Comparison of ENCODE assay signal across 8 cellular contexts in genomic region chr15:64356443-64357040, GRCh38. TPM values are rescaled to one million over a fixed set of nuclear protein-coding genes. Genes with fewer than 3 reads are reported as not detected.
DNase-seq lines count a peak whose midpoint lies in the region; ATAC-seq and TF ChIP-seq lines count a peak whose summit lies in the region.

No MANE protein-coding gene starts in this region.

- CTCF ChIA-PET in PC-9 (lab: Charles Lee): interaction anchor here (0.7 kb wide), 1 partner anchor 147 kb away, joined by 3 read pairs; no protein-coding TSS in a partner anchor

- BruUV-seq in PC-9 (replicated peaks; lab: Mats Ljungman, UMichigan): TSS peak; percentile 80

- H3K9me3 ChIP-seq in PC-9 (ENCODE audit: insufficient read depth, low read depth) (no peaks in the 10 kb centered on the region), muscle layer of colon (ENCODE audit: low read length) (no peaks in the 10 kb centered on the region)

- H3K4me3 ChIP-seq in PC-9 (peak overlapping the region; percentile 82), muscle layer of colon (ENCODE audit: low read depth in 1 of 2, low read length in 2 of 2) (peak overlapping the region; percentile 88)

- H3F3A ChIP-seq in PC-9 (ENCODE audit: insufficient read depth, low read depth): peaks cover 11% of the 10 kb centered on the region; the same call in 1 of the 2 replicates

- H3K36me3 ChIP-seq in PC-9 (ENCODE audit: low read depth) (no peaks in the 10 kb centered on the region), muscle layer of colon (ENCODE audit: insufficient read depth, low read length) (no peaks in the 10 kb centered on the region)

- H3K36me3 Mint-ChIP-seq in effector memory CD8-positive, alpha-beta T cell (ENCODE audit: insufficient read depth): peaks cover 17% of the 10 kb centered on the region

- H3K9ac ChIP-seq in muscle layer of colon (ENCODE audit: low read length): no peak overlapping the region

- peak; percentile 61 for TF ChIP-seq CTCF in PC-9 (conservative IDR thresholded peaks at IDR 0.05)

- no peaks in the 10 kb centered on the region for H4K20me1 ChIP-seq in PC-9 (ENCODE audit: insufficient read depth)

- H3K79me2 ChIP-seq in PC-9 (ENCODE audit: low read depth): peaks cover 32% of the 10 kb centered on the region

- H3K9me3 Mint-ChIP-seq in effector memory CD8-positive, alpha-beta T cell: no peaks in the 10 kb centered on the region

- peak overlapping the region; percentile 85 to 97 for H3K4me3 Mint-ChIP-seq in effector memory CD8-positive, alpha-beta T cell

- peak; percentile 81 for DNase-seq in GF-D8 (lab: John Stamatoyannopoulos, UW)
- DNase-seq in PC-9: peak in 1 of 2 experiments; percentile 59
- no peak for DNase-seq in effector memory CD8-positive, alpha-beta T cell
- DNase-seq in NK-92 treated with Interleukin-12 subunit alpha and Interleukin-12 subunit beta, amount 100 ng/mL, for 24 hours (lab: John Stamatoyannopoulos, UW): no peak
- no peak for DNase-seq in stimulated activated CD4-positive, alpha-beta T cell treated with anti-CD3 and anti-CD28 coated beads, Interleukin-2, amount 100 ng/mL, for 48 hours

- ATAC-seq in HG03103 (IDR thresholded peaks at IDR 0.05; ENCODE audit: low read depth, unreplicated experiment) (peak; percentile 13), GM21825 (IDR thresholded peaks at IDR 0.05; ENCODE audit: unreplicated experiment) (no peak)
- ATAC-seq in effector memory CD8-positive, alpha-beta T cell (replicated peaks): peak; percentile 11

- H3K27me3 Mint-ChIP-seq in effector memory CD8-positive, alpha-beta T cell: no peaks in the 10 kb centered on the region

- intact Hi-C loops in PC-9 (cut with micrococcal nuclease; ENCODE audit: unreplicated experiment): loop anchor here (1.0 kb wide), 3 partner anchors 31 to 193 kb away; partner anchors contain the start of genes PPIB and TRIP4

- peaks cover 6% of the 10 kb centered on the region for H3K4me1 ChIP-seq in PC-9 (replicated peaks; ENCODE audit: insufficient read depth)
- H3K4me1 ChIP-seq in muscle layer of colon (ENCODE audit: insufficient read depth, low read length): peaks cover 10% of the 10 kb centered on the region

- no peaks in the 10 kb centered on the region for H3K9me2 ChIP-seq in PC-9 (ENCODE audit: insufficient read depth)

- H3K27ac Mint-ChIP-seq in effector memory CD8-positive, alpha-beta T cell: peak overlapping the region; percentile 83 to 95

- peaks cover 16 to 17% of the 10 kb centered on the region in 2 donors for H3K4me1 Mint-ChIP-seq in effector memory CD8-positive, alpha-beta T cell (ENCODE audit: low read depth in 2 of 2)

- peak overlapping the region; percentile 93 for H2AFZ ChIP-seq in PC-9

- POLR2A ChIA-PET in PC-9 (lab: Charles Lee; ENCODE audit: unreplicated experiment): interaction anchor here (0.6 to 0.7 kb wide), 2 partner anchors 24 to 112 kb away, joined by 3 to 6 read pairs; no protein-coding TSS in a partner anchor

- H3K27ac ChIP-seq in PC-9: peak overlapping the region; percentile 41
- H3K27ac ChIP-seq in muscle layer of colon (ENCODE audit: low read depth, low read length): peak overlapping the region; percentile 64

- no peaks in the 10 kb centered on the region for H3K27me3 ChIP-seq in PC-9 (ENCODE audit: insufficient read depth, low read depth)
- no peaks in the 10 kb centered on the region for H3K27me3 ChIP-seq in muscle layer of colon (ENCODE audit: control insufficient read depth in 1 of 2, insufficient read depth in 2 of 2, low read length in 2 of 2)

- H3K4me2 ChIP-seq in PC-9: peak overlapping the region; percentile 82

RNA-seq across cellular contexts. Expression of gene CSNK1G1, which starts 0.6 kb away (rescaled TPM):
- total RNA-seq in PC-9 (2021): 16.4 and 19.6 TPM in 2 replicates

RNA-seq across cellular contexts. Expression of gene PCLAF, which starts 24.7 kb away (rescaled TPM):
- 59.5 and 70.4 TPM in 2 replicates for total RNA-seq in PC-9 (2021)

RNA-seq across cellular contexts. Expression of gene TRIP4, which starts 31.1 kb away (rescaled TPM):
- 15.5 and 18.1 TPM in 2 replicates for total RNA-seq in PC-9 (2021)
